Comparison of ENCODE assay signal across 23 cellular contexts in the genomic region with DNA sequence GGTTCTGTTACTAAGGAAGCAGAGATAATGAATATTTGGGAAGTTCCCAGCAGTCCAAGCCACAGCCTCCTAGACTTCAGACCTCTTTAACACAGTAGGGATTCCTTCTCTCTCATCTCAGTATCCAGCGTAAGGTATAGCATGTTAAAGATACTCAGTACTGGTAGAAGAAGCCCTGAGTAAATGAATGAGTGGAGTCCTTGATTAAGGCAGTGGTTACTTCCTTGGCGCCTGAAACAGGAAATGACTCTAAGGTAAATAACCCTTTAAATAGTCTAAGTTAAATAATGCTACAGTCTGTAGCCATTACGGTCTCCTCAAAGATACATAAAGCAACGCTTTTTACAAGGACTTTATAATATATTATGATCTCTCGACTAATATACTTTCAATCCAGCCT.
DNase-seq lines count a peak whose midpoint lies in the region; ATAC-seq and TF ChIP-seq lines count a peak whose summit lies in the region.
"Had no signal": no experiment of that assay in that cellular context is flagged by ENCODE, and none has a peak within 500 bp of the region (broad histone marks: within the 10 kb centered on the region; RNA-seq: fewer than 3 reads in every experiment).

No MANE protein-coding gene starts in this region.

- H3K27ac Mint-ChIP-seq in immature natural killer cell: no peak overlapping the region
- H3K27ac Mint-ChIP-seq: CD8-positive, alpha-beta T cell; mesothelial cell of epicardium; nephron; T-helper 1 cell treated with Interleukin-12 subunit alpha and Interleukin-12 subunit beta and Interleukin-4 antibody, amounts not matched to agents 30 μg/mL and 1 μg/mL, for 36 hours had no signal

- no peak overlapping the region for H4K91ac ChIP-seq in mesenchymal stem cell (ENCODE audit: low read length)

- ATAC-seq in HG02678 (IDR thresholded peaks at IDR 0.05; ENCODE audit: unreplicated experiment): no peak
- ATAC-seq: CD8-positive, alpha-beta T cell; gastrocnemius medialis; HCT116 had no signal

- H3K27ac ChIP-seq in brain microvascular endothelial cell (peak overlapping the region; percentile 70), mesenchymal stem cell (ENCODE audit: low read length, poor library complexity, severe bottlenecking) (no peak overlapping the region)
- H3K27ac ChIP-seq: gastrocnemius medialis, VCaP had no signal

- no peaks in the 10 kb centered on the region for H3K79me1 ChIP-seq in mesenchymal stem cell (replicated peaks; ENCODE audit: low read length, poor library complexity, severe bottlenecking)

- peak; percentile 23 for DNase-seq in DMS53 treated with DMSO at 0.1 percent for 48 hours (lab: John Stamatoyannopoulos, UW; ENCODE audit: unreplicated experiment)
- DNase-seq in LoVo (ENCODE audit: low spot score): peak; percentile 53
- DNase-seq in brain microvascular endothelial cell: peak; percentile 5
- DNase-seq in mesenchymal stem cell: peak; percentile 5
- DNase-seq in NCI-H2171 (lab: John Stamatoyannopoulos, UW): no peak
- no peak for DNase-seq in HuH-7.5 (ENCODE audit: low spot score)
- DNase-seq in immature natural killer cell: no peak
- DNase-seq: activated CD4-positive, alpha-beta T cell treated with anti-CD3 and anti-CD28 coated beads, Interleukin-2, amount 50 U/mL, for 4 hours; activated T-cell treated with anti-CD3 and anti-CD28 coated beads for 4 hours; CD8-positive, alpha-beta T cell; central memory CD4-positive, alpha-beta T cell; DMS79 treated with DMSO at 0.1 percent for 48 hours; gastrocnemius medialis; NCI-H1694; NCI-H345; stimulated activated CD4-positive, alpha-beta T cell treated with anti-CD3 and anti-CD28 coated beads, Interleukin-2, amount 100 ng/mL, for 24 hours; stimulated activated naive CD4-positive, alpha-beta T cell had no signal

- peaks cover 6 to 21% (median 11%) of the 10 kb centered on the region in 6 donors for H3K9me3 Mint-ChIP-seq in immature natural killer cell
- H3K9me3 Mint-ChIP-seq: nephron; T-helper 1 cell treated with Interleukin-12 subunit alpha and Interleukin-12 subunit beta and Interleukin-4 antibody, amounts not matched to agents 30 μg/mL and 1 μg/mL, for 36 hours had no signal

- H2BK12ac ChIP-seq in mesenchymal stem cell (ENCODE audit: low read length in 2 of 2): no peak overlapping the region

- H2AFZ ChIP-seq in mesenchymal stem cell (ENCODE audit: low read depth, low read length): no peak overlapping the region

- H3K36me3 ChIP-seq in brain microvascular endothelial cell (replicated peaks): no peaks in the 10 kb centered on the region
- no peaks in the 10 kb centered on the region for H3K36me3 ChIP-seq in mesenchymal stem cell (ENCODE audit: control insufficient read depth in 1 of 2, insufficient read depth in 2 of 2, low read depth in 1 of 2, low read length in 2 of 2)
- H3K36me3 ChIP-seq: gastrocnemius medialis had no signal

- in situ Hi-C loops in brain microvascular endothelial cell (cut with HindIII; ENCODE audit: low pct_ligation_motif_present, low sequenced_read_pairs): no loop called here

- H3K4ac ChIP-seq in mesenchymal stem cell (ENCODE audit: low read depth in 1 of 2, low read length in 2 of 2): no peak overlapping the region

- no peaks in the 10 kb centered on the region for H3K36me3 Mint-ChIP-seq in immature natural killer cell
- H3K36me3 Mint-ChIP-seq: CD8-positive, alpha-beta T cell; mesothelial cell of epicardium had no signal

- no peak overlapping the region for H3K9ac ChIP-seq in mesenchymal stem cell (ENCODE audit: low read length)

- H2BK15ac ChIP-seq in mesenchymal stem cell (ENCODE audit: low read depth, poor library complexity, severe bottlenecking): no peak overlapping the region

- no peak overlapping the region for H3K18ac ChIP-seq in mesenchymal stem cell (ENCODE audit: low read depth in 1 of 2, low read length in 2 of 2)

- H3K14ac ChIP-seq in mesenchymal stem cell (ENCODE audit: low read length in 2 of 2): no peak overlapping the region

- no peak overlapping the region for H3K4me3 ChIP-seq in brain microvascular endothelial cell (ENCODE audit: low read depth, low read length)
- no peak overlapping the region for H3K4me3 ChIP-seq in mesenchymal stem cell (ENCODE audit: insufficient read depth in 1 of 2, low read depth in 1 of 2, low read length in 2 of 2)
- H3K4me3 ChIP-seq: gastrocnemius medialis had no signal

- peaks cover 0 to 2% (median 0%) of the 10 kb centered on the region in 3 donors for H3K27me3 Mint-ChIP-seq in immature natural killer cell (ENCODE audit: low read depth in 3 of 3)

- H4K8ac ChIP-seq in mesenchymal stem cell (ENCODE audit: low read length): no peak overlapping the region

- H2BK5ac ChIP-seq in mesenchymal stem cell (ENCODE audit: low read depth, low read length, poor library complexity, severe bottlenecking): no peak overlapping the region

- no peak overlapping the region for H2AK5ac ChIP-seq in mesenchymal stem cell (ENCODE audit: low read length, severe bottlenecking)

- no peak for TF ChIP-seq CTCF in brain microvascular endothelial cell (IDR thresholded peaks at IDR 0.05; ENCODE audit: low read depth, low read length, missing control alignments)

- no peak overlapping the region for H3K23ac ChIP-seq in mesenchymal stem cell (ENCODE audit: low read length in 2 of 2)

- H3K4me1 ChIP-seq in mesenchymal stem cell (ENCODE audit: control insufficient read depth, insufficient read depth, low read depth, low read length): no peaks in the 10 kb centered on the region
- H3K4me1 ChIP-seq: gastrocnemius medialis had no signal

- no peaks in the 10 kb centered on the region for H3K9me3 ChIP-seq in mesenchymal stem cell (ENCODE audit: control insufficient read depth, low read length)
- H3K9me3 ChIP-seq: gastrocnemius medialis had no signal

- no peak overlapping the region for H3K4me3 Mint-ChIP-seq in immature natural killer cell
- H3K4me3 Mint-ChIP-seq: CD8-positive, alpha-beta T cell; mesothelial cell of epicardium; nephron; T-helper 1 cell treated with Interleukin-12 subunit alpha and Interleukin-12 subunit beta and Interleukin-4 antibody, amounts not matched to agents 30 μg/mL and 1 μg/mL, for 36 hours had no signal

- H3K27me3 ChIP-seq in brain microvascular endothelial cell (replicated peaks): no peaks in the 10 kb centered on the region
- H3K27me3 ChIP-seq in mesenchymal stem cell (ENCODE audit: control insufficient read depth in 1 of 2, insufficient read depth in 1 of 2, low read length in 2 of 2): no peaks in the 10 kb centered on the region
- H3K27me3 ChIP-seq: gastrocnemius medialis had no signal

- H3K4me1 Mint-ChIP-seq in immature natural killer cell: no peaks in the 10 kb centered on the region
- H3K4me1 Mint-ChIP-seq: nephron had no signal

- H3K4me2 ChIP-seq in mesenchymal stem cell (ENCODE audit: low read length, poor library complexity, severe bottlenecking): no peak overlapping the region

- H2BK120ac ChIP-seq in mesenchymal stem cell (ENCODE audit: low read depth, low read length): no peak overlapping the region

- WGBS in mesenchymal stem cell: 80% methylated on average over 2 of the region's 5 CpGs

Comparison
In these comparisons a context has a peak if more than half of its experiments do, and no peak if none do; other contexts are left out.
1. DNase-seq: peak in DMS53 treated with DMSO at 0.1 percent for 48 hours (single experiment), LoVo (single experiment), brain microvascular endothelial cell (single experiment) and mesenchymal stem cell (single experiment); none in NCI-H2171 (single experiment), HuH-7.5 (single experiment) and immature natural killer cell (0 of 3).